In the genomic region with DNA sequence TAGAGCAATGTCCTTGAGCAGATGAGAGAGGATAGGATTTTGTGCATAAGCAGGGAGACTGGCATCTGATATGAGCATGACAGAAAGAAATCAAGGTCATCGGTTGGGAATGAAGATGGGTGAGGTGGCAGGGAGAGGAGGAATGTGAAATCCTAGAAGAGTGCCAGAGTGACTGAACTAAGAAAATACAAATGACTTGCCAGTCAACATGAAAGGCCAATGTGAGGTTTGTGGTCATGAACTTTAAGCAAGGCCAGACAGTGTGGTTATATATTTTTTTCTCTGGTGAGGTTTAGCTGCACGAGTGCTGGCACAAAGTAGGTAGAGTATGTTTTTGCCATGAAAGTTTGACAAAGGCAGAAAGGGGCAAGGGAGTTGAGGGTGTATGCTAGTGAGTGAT, we compare ENCODE assay signal across 14 cellular contexts. TPM values are rescaled to one million over a fixed set of nuclear protein-coding genes. Genes with fewer than 3 reads are reported as not detected.
DNase-seq lines count a peak whose midpoint lies in the region; ATAC-seq and TF ChIP-seq lines count a peak whose summit lies in the region.
"Had no signal": no experiment of that assay in that cellular context is flagged by ENCODE, and none has a peak within 500 bp of the region (broad histone marks: within the 10 kb centered on the region; RNA-seq: fewer than 3 reads in every experiment).

No MANE protein-coding gene starts in this region.

- H3K36me3 ChIP-seq in MG63 (no peaks in the 10 kb centered on the region), psoas muscle (ENCODE audit: insufficient read depth in 1 of 2, low read depth in 1 of 2) (no peaks in the 10 kb centered on the region)
- H3K36me3 ChIP-seq: brain microvascular endothelial cell, uterus had no signal

- H3K27ac Mint-ChIP-seq in activated CD4-positive, alpha-beta T cell treated with anti-CD3 and anti-CD28 coated beads for 36 hours = no peak overlapping the region

- 19 to 45% (median 37%) methylated on average over 2 of the region's 2 CpGs for WGBS in psoas muscle, 3 donors

- H3K9me3 ChIP-seq in MG63 (no peaks in the 10 kb centered on the region), psoas muscle (no peaks in the 10 kb centered on the region)
- H3K9me3 ChIP-seq: uterus had no signal

- H3K4me1 ChIP-seq in psoas muscle = peaks cover 26% of the 10 kb centered on the region
- H3K4me1 ChIP-seq: uterus had no signal

- H3K4me3 Mint-ChIP-seq in activated CD4-positive, alpha-beta T cell treated with anti-CD3 and anti-CD28 coated beads for 36 hours = no peak overlapping the region

- peak; percentile 28 for DNase-seq in activated CD4-positive, alpha-beta T cell treated with anti-CD3 and anti-CD28 coated beads for 36 hours
- no peak for DNase-seq in activated CD4-positive, alpha-beta T cell treated with anti-CD3 and anti-CD28 coated beads for 4 hours
- DNase-seq in MG63 (peak; percentile 43), psoas muscle (no peak), GDM1 (lab: John Stamatoyannopoulos, UW) (no peak), DMS53 treated with DMSO at 0.1 percent for 48 hours (lab: John Stamatoyannopoulos, UW; ENCODE audit: unreplicated experiment) (no peak), hepatic stellate cell (ENCODE audit: low spot score) (no peak)
- DNase-seq: brain microvascular endothelial cell; foreskin melanocyte; NCI-H1436; stimulated activated CD4-positive, alpha-beta T cell treated with anti-CD3 and anti-CD28 coated beads, Interleukin-4, amount 100 ng/mL, for 1 hour; uterus had no signal

- H3K27ac ChIP-seq in psoas muscle = peak overlapping the region; percentile 81
- H3K27ac ChIP-seq: brain microvascular endothelial cell, uterus had no signal

- no peaks in the 10 kb centered on the region for H3K36me3 Mint-ChIP-seq in activated CD4-positive, alpha-beta T cell treated with anti-CD3 and anti-CD28 coated beads for 36 hours (ENCODE audit: low read depth)

- intact Hi-C loops in activated CD4-positive, alpha-beta T cell treated with anti-CD3 and anti-CD28 coated beads for 36 hours (cut with DNase I, micrococcal nuclease) = loop anchor here (1.0 to 2.0 kb wide), 3 partner anchors 21 to 41 kb away; partner anchors contain the start of genes PRKD3 (in 1 of the 2) and QPCT (in 1 of the 2)
- intact Hi-C loops in psoas muscle (cut with DNase I) = no loop called here

- H3K27me3 Mint-ChIP-seq in activated CD4-positive, alpha-beta T cell treated with anti-CD3 and anti-CD28 coated beads for 36 hours = peaks cover 33% of the 10 kb centered on the region

- H3K27me3 ChIP-seq in MG63 = no peaks in the 10 kb centered on the region
- H3K27me3 ChIP-seq in psoas muscle (ENCODE audit: insufficient read depth in 3 of 3, low read length in 2 of 3) = no peaks in the 10 kb centered on the region
- H3K27me3 ChIP-seq: brain microvascular endothelial cell, uterus had no signal

- TF ChIP-seq CTCF in psoas muscle (IDR thresholded peaks at IDR 0.05) = no peak

- H3K4me3 ChIP-seq in MG63 (no peak overlapping the region), psoas muscle (no peak overlapping the region)
- H3K4me3 ChIP-seq: uterus had no signal

- H3K4me1 Mint-ChIP-seq in activated CD4-positive, alpha-beta T cell treated with anti-CD3 and anti-CD28 coated beads for 36 hours = no peaks in the 10 kb centered on the region

- POLR2A ChIA-PET in activated CD4-positive, alpha-beta T cell treated with anti-CD3 and anti-CD28 coated beads for 36 hours (lab: Charles Lee) = interaction anchor here (2.4 kb wide), 1 partner anchor 12 kb away, joined by 5 read pairs; no protein-coding TSS in a partner anchor

- ATAC-seq in activated CD4-positive, alpha-beta T cell treated with anti-CD3 and anti-CD28 coated beads for 36 hours = peak; percentile 66
- peak; percentile 76 for ATAC-seq in HG02588 (IDR thresholded peaks at IDR 0.05; ENCODE audit: unreplicated experiment)
- peak; percentile 82 to 91 (median 88) for ATAC-seq in psoas muscle
- ATAC-seq: Right ventricle myocardium inferior had no signal

- CTCF ChIA-PET in activated CD4-positive, alpha-beta T cell treated with anti-CD3 and anti-CD28 coated beads for 36 hours (lab: Charles Lee) = interaction anchor here (2.7 kb wide), 1 partner anchor 10 kb away, joined by 18 read pairs; no protein-coding TSS in a partner anchor

- H3K9me3 Mint-ChIP-seq in activated CD4-positive, alpha-beta T cell treated with anti-CD3 and anti-CD28 coated beads for 36 hours (ENCODE audit: low read depth) = no peaks in the 10 kb centered on the region

RNA-seq across cellular contexts. Expression of gene QPCT, which starts 21.2 kb away (rescaled TPM):
- total RNA-seq in activated CD4-positive, alpha-beta T cell treated with anti-CD3 and anti-CD28 coated beads for 36 hours = under 1 TPM; 0.51 to 0.64 TPM
- total RNA-seq in MG63 (2014; rRNA removed; shearing (Covaris generic); ENCODE audit: low replicate concordance) = 0.59 and 3.4 TPM in 2 replicates
- 10 to 100 TPM in 1 of 4 donors, 1 to 10 TPM in 3; 1.4 to 10.6 (median 5.9) TPM for total RNA-seq in psoas muscle
- polyA plus RNA-seq in psoas muscle = 1 to 10 TPM in 2 of 3 donors, under 1 TPM in 1; 0.36 to 2.5 (median 1.0) TPM

RNA-seq across cellular contexts. Expression of gene PRKD3, which starts 41.0 kb away (rescaled TPM):
- total RNA-seq in activated CD4-positive, alpha-beta T cell treated with anti-CD3 and anti-CD28 coated beads for 36 hours = 10 to 100 TPM; 17.4 to 22.8 TPM
- 27.8 and 52.4 TPM in 2 replicates for total RNA-seq in MG63 (2014; rRNA removed; shearing (Covaris generic); ENCODE audit: low replicate concordance)
- total RNA-seq in psoas muscle = 10 to 100 TPM; 17.1 to 21.4 (median 18.8) TPM
- polyA plus RNA-seq in psoas muscle = 1 to 10 TPM; 5.5 to 7.1 (median 6.2) TPM

Comparison
In these comparisons a context has a peak if more than half of its experiments do, and no peak if none do; other contexts are left out.
1. DNase-seq: peak in activated CD4-positive, alpha-beta T cell treated with anti-CD3 and anti-CD28 coated beads for 36 hours (single experiment) and MG63 (single experiment); none in activated CD4-positive, alpha-beta T cell treated with anti-CD3 and anti-CD28 coated beads for 4 hours (0 of 2), psoas muscle (0 of 2), GDM1 (single experiment), DMS53 treated with DMSO at 0.1 percent for 48 hours (single experiment) and hepatic stellate cell (single experiment).
2. intact Hi-C loops: an anchor here in activated CD4-positive, alpha-beta T cell treated with anti-CD3 and anti-CD28 coated beads for 36 hours (1.0 to 2.0 kb wide); none called in psoas muscle.
3. Peak in every context shown above with its lines, with median percentiles within 50 percentile points of each other: ATAC-seq.